In the genomic region with DNA sequence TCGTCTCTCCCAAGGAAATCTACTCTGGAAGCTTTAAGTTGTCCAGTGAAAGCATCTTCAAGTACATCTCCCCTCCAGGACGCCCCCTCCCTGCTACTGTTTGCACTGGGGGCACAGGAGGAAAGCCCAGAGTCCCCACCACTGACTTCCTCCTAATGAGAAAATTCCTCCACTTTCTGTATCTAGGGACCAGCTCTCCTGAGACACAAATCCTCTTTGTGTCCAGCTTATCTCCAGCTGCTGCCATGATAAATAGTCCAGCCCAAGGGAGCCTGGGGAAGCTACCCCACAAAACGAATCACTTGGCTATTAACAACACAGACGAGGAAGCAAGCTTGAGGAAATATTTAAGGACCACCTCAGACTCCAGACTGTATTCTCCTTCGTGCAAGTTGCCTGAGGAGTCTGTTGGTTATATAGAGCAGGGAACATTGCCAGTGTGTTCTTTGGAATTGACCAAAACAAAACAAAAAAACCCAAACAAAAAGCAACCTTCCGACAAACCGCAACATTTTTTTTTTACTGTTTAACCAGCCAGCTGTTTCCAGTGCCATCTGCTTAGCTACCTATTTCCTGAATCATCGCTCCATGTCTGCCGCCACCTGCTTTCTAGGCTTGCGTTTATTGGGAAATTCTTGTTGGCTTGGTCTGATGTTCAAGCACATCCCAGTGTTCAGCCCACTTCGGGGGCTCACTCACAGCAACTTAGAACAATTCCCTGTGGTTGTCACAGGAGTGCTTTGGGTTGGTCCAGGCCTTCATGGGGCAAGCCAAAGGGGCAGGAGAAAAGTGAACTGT, we compare ENCODE assay signal across 1 cellular context.
TF ChIP-seq lines count a peak whose summit lies in the region.

No MANE protein-coding gene starts in this region.

TF ChIP-seq in WTC11, 78 proteins besides CTCF, POLR2A, EP300 and RAD21:
- TF ChIP-seq ZNF416 (CRISPR knock-in tag; IDR thresholded peaks at IDR 0.05): no peak
- TF ChIP-seq TCF7 (CRISPR knock-in tag; IDR thresholded peaks at IDR 0.05; ENCODE audit: low read depth): no peak
- TF ChIP-seq CREM (CRISPR knock-in tag; IDR thresholded peaks at IDR 0.05): no peak
- no peak for TF ChIP-seq GTF2I (CRISPR knock-in tag; conservative IDR thresholded peaks at IDR 0.05)
- TF ChIP-seq IRF1 (CRISPR knock-in tag; IDR thresholded peaks at IDR 0.05): no peak
- TF ChIP-seq FOXJ3 (CRISPR knock-in tag; IDR thresholded peaks at IDR 0.05; ENCODE audit: borderline replicate concordance): no peak
- TF ChIP-seq ZNF263 (CRISPR knock-in tag; IDR thresholded peaks at IDR 0.05; ENCODE audit: low read depth): no peak
- no peak for TF ChIP-seq ZNF219 (CRISPR knock-in tag; IDR thresholded peaks at IDR 0.05; ENCODE audit: borderline replicate concordance)
- TF ChIP-seq, protein P1, sequence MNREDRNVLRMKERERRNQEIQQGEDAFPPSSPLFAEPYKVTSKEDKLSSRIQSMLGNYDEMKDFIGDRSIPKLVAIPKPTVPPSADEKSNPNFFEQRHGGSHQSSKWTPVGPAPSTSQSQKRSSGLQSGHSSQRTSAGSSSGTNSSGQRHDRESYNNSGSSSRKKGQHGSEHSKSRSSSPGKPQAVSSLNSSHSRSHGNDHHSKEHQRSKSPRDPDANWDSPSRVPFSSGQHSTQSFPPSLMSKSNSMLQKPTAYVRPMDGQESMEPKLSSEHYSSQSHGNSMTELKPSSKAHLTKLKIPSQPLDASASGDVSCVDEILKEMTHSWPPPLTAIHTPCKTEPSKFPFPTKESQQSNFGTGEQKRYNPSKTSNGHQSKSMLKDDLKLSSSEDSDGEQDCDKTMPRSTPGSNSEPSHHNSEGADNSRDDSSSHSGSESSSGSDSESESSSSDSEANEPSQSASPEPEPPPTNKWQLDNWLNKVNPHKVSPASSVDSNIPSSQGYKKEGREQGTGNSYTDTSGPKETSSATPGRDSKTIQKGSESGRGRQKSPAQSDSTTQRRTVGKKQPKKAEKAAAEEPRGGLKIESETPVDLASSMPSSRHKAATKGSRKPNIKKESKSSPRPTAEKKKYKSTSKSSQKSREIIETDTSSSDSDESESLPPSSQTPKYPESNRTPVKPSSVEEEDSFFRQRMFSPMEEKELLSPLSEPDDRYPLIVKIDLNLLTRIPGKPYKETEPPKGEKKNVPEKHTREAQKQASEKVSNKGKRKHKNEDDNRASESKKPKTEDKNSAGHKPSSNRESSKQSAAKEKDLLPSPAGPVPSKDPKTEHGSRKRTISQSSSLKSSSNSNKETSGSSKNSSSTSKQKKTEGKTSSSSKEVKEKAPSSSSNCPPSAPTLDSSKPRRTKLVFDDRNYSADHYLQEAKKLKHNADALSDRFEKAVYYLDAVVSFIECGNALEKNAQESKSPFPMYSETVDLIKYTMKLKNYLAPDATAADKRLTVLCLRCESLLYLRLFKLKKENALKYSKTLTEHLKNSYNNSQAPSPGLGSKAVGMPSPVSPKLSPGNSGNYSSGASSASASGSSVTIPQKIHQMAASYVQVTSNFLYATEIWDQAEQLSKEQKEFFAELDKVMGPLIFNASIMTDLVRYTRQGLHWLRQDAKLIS (CRISPR knock-in tag; IDR thresholded peaks at IDR 0.05; ENCODE audit: borderline replicate concordance): no peak
- TF ChIP-seq, protein P2, sequence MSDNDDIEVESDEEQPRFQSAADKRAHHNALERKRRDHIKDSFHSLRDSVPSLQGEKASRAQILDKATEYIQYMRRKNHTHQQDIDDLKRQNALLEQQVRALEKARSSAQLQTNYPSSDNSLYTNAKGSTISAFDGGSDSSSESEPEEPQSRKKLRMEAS (CRISPR knock-in tag; IDR thresholded peaks at IDR 0.05): no peak
- TF ChIP-seq ARID4B (CRISPR knock-in tag; IDR thresholded peaks at IDR 0.05; ENCODE audit: borderline replicate concordance): no peak
- TF ChIP-seq GRHL2 (CRISPR knock-in tag; IDR thresholded peaks at IDR 0.05; ENCODE audit: insufficient replicate concordance, severe bottlenecking): no peak
- TF ChIP-seq ZNF425 (CRISPR knock-in tag; conservative IDR thresholded peaks at IDR 0.05): no peak
TF ChIP-seq in WTC11: peak in this region for 0.
